In genomic region chr16:57092786-57093301, GRCh38 we compare ENCODE assay signal across 9 cellular contexts. TPM values are rescaled to one million over a fixed set of nuclear protein-coding genes. Genes with fewer than 3 reads are reported as not detected.
DNase-seq lines count a peak whose midpoint lies in the region; ATAC-seq and TF ChIP-seq lines count a peak whose summit lies in the region.
"Had no signal": no experiment of that assay in that cellular context is flagged by ENCODE, and none has a peak within 500 bp of the region (broad histone marks: within the 10 kb centered on the region; RNA-seq: fewer than 3 reads in every experiment).

No MANE protein-coding gene starts in this region.

- TF ChIP-seq CTCF in CD14-positive monocyte (IDR thresholded peaks at IDR 0.05) (peak; percentile 86), PC-3 (conservative IDR thresholded peaks at IDR 0.05; ENCODE audit: low read depth, low read length) (peak; percentile 52), left ventricle myocardium inferior (IDR thresholded peaks at IDR 0.05; ENCODE audit: borderline replicate concordance) (peak; percentile 75), retinal pigment epithelial cell (conservative IDR thresholded peaks at IDR 0.05; ENCODE audit: low read depth, low read length) (peak; percentile 39)

- ATAC-seq in GM21723 (IDR thresholded peaks at IDR 0.05; ENCODE audit: unreplicated experiment) (peak; percentile 55), PC-3 (peak; percentile 48), GM21447 (IDR thresholded peaks at IDR 0.05; ENCODE audit: unreplicated experiment) (no peak)

- H3K4me1 Mint-ChIP-seq in CD14-positive monocyte = peaks cover 57% of the 10 kb centered on the region
- peaks cover 10% of the 10 kb centered on the region for H3K4me1 Mint-ChIP-seq in activated naive CD4-positive, alpha-beta T cell treated with anti-CD3 and anti-CD28 coated beads for 36 hours (ENCODE audit: low read depth)

- CTCF ChIA-PET in PC-3 (lab: Charles Lee) = interaction anchor here (0.6 to 0.8 kb wide), 3 partner anchors 14 to 185 kb away, joined by 3 to 10 read pairs (median 7); no protein-coding TSS in a partner anchor
- CTCF ChIA-PET in activated naive CD4-positive, alpha-beta T cell treated with anti-CD3 and anti-CD28 coated beads for 36 hours (lab: Charles Lee) = interaction anchor here (0.6 to 3.6 kb wide), 21 partner anchors 9 to 325 kb away, joined by 3 to 17 read pairs (median 5); no protein-coding TSS in a partner anchor

- no peaks in the 10 kb centered on the region for H3K9me3 Mint-ChIP-seq in CD14-positive monocyte
- no peaks in the 10 kb centered on the region for H3K9me3 Mint-ChIP-seq in activated naive CD4-positive, alpha-beta T cell treated with anti-CD3 and anti-CD28 coated beads for 36 hours
- H3K9me3 Mint-ChIP-seq: IgD-negative memory B cell had no signal

- H3K36me3 ChIP-seq in PC-3 (ENCODE audit: low read depth, low read length) = no peaks in the 10 kb centered on the region
- H3K36me3 ChIP-seq in left ventricle myocardium inferior = no peaks in the 10 kb centered on the region

- no peaks in the 10 kb centered on the region for H4K20me1 ChIP-seq in PC-3 (ENCODE audit: low read length)

- H3K79me2 ChIP-seq in PC-3 (ENCODE audit: low read length) = no peaks in the 10 kb centered on the region

- H3K27me3 ChIP-seq in PC-3 (ENCODE audit: low read length) (no peaks in the 10 kb centered on the region), left ventricle myocardium inferior (ENCODE audit: low read depth) (no peaks in the 10 kb centered on the region)

- H3K36me3 Mint-ChIP-seq in CD14-positive monocyte = peaks cover 12 to 28% of the 10 kb centered on the region in 2 donors
- H3K36me3 Mint-ChIP-seq in activated naive CD4-positive, alpha-beta T cell treated with anti-CD3 and anti-CD28 coated beads for 36 hours (ENCODE audit: low read depth) = no peaks in the 10 kb centered on the region

- H3F3A ChIP-seq in PC-3 (ENCODE audit: low read length, unreplicated experiment) = no peaks in the 10 kb centered on the region

- no peaks in the 10 kb centered on the region for H3K9me3 ChIP-seq in PC-3 (ENCODE audit: low read length)
- no peaks in the 10 kb centered on the region for H3K9me3 ChIP-seq in left ventricle myocardium inferior (replicated peaks)

- H3K27me3 Mint-ChIP-seq in CD14-positive monocyte (ENCODE audit: low read depth in 3 of 3) = peaks cover 0 to 5% (median 0%) of the 10 kb centered on the region in 3 donors
- peaks cover 3% of the 10 kb centered on the region for H3K27me3 Mint-ChIP-seq in activated naive CD4-positive, alpha-beta T cell treated with anti-CD3 and anti-CD28 coated beads for 36 hours (ENCODE audit: low read depth)

- no peak overlapping the region for H3K9ac ChIP-seq in PC-3 (ENCODE audit: low read length)

- H3K27ac Mint-ChIP-seq in CD14-positive monocyte = peak overlapping the region in 2 of 7 donors; percentile 66 to 88
- H3K27ac Mint-ChIP-seq in activated naive CD4-positive, alpha-beta T cell treated with anti-CD3 and anti-CD28 coated beads for 36 hours = no peak overlapping the region

- no peaks in the 10 kb centered on the region for H3K9me2 ChIP-seq in PC-3 (replicated peaks; ENCODE audit: low read length)

- H3K4me1 ChIP-seq in PC-3 (ENCODE audit: insufficient read depth, low read length) (peaks cover 6% of the 10 kb centered on the region), left ventricle myocardium inferior (peaks cover 45% of the 10 kb centered on the region)

- H3K4me3 ChIP-seq in PC-3 (ENCODE audit: low read length) (peak overlapping the region; percentile 67), left ventricle myocardium inferior (peak overlapping the region; percentile 83), retinal pigment epithelial cell (ENCODE audit: low read length) (peak overlapping the region; percentile 55)

- no TSS peak for BruUV-seq in PC-3 (replicated peaks; lab: Mats Ljungman, UMichigan)

- intact Hi-C loops in CD14-positive monocyte (cut with micrococcal nuclease) (loop anchor here in 1 of 2 donors (5.0 kb wide), 1 partner anchor 89 kb away; no protein-coding TSS in a partner anchor), PC-3 (cut with micrococcal nuclease) (no loop called here), left ventricle myocardium inferior (cut with micrococcal nuclease) (no loop called here)
- intact Hi-C loops in activated naive CD4-positive, alpha-beta T cell treated with anti-CD3 and anti-CD28 coated beads for 36 hours (cut with micrococcal nuclease) = loop anchor here (1.0 to 2.0 kb wide), 2 partner anchors 50 to 75 kb away; no protein-coding TSS in a partner anchor

- peak overlapping the region; percentile 50; the same call in 1 of the 2 replicates for H2AFZ ChIP-seq in PC-3 (ENCODE audit: low read length)

- POLR2A ChIA-PET in PC-3 (lab: Charles Lee; ENCODE audit: unreplicated experiment) = interaction anchor here (0.6 kb wide), 1 partner anchor 103 kb away, joined by 3 read pairs; no protein-coding TSS in a partner anchor

- H3K27ac ChIP-seq in PC-3 (ENCODE audit: low read length) = no peak overlapping the region
- H3K27ac ChIP-seq in left ventricle myocardium inferior (replicated peaks) = peak overlapping the region; percentile 91

- H3K4me2 ChIP-seq in PC-3 (ENCODE audit: low read length) = peak overlapping the region; percentile 79

- DNase-seq in CD14-positive monocyte (ENCODE audit: low spot score) (no peak), PC-3 (peak; percentile 11), left ventricle myocardium inferior (peak; percentile 47), retinal pigment epithelial cell (ENCODE audit: low read depth) (no peak), NCI-H510A treated with DMSO at 0.1 percent for 48 hours (lab: John Stamatoyannopoulos, UW) (no peak)
- peak; percentile 48 for DNase-seq in activated naive CD4-positive, alpha-beta T cell treated with anti-CD3 and anti-CD28 coated beads for 36 hours

- peak overlapping the region; percentile 76 to 86 for H3K4me3 Mint-ChIP-seq in CD14-positive monocyte
- H3K4me3 Mint-ChIP-seq in activated naive CD4-positive, alpha-beta T cell treated with anti-CD3 and anti-CD28 coated beads for 36 hours = peak overlapping the region; percentile 73

RNA-seq across cellular contexts. Expression of gene CPNE2, which starts 0.5 kb away (rescaled TPM):
- 10 to 100 TPM; 18.3 to 23.9 TPM for polyA plus RNA-seq in CD14-positive monocyte
- total RNA-seq in PC-3 (2014; rRNA removed) = 14.5 and 18.1 TPM in 2 replicates
- 1 to 10 TPM; 5.1 TPM for total RNA-seq in activated naive CD4-positive, alpha-beta T cell treated with anti-CD3 and anti-CD28 coated beads for 36 hours
- total RNA-seq in left ventricle myocardium inferior = 13.7 TPM

Comparison
In these comparisons a context has a peak if more than half of its experiments do, and no peak if none do; other contexts are left out.
1. DNase-seq: peak in PC-3 (single experiment), activated naive CD4-positive, alpha-beta T cell treated with anti-CD3 and anti-CD28 coated beads for 36 hours (single experiment) and left ventricle myocardium inferior (single experiment); none in CD14-positive monocyte (single experiment), retinal pigment epithelial cell (single experiment) and NCI-H510A treated with DMSO at 0.1 percent for 48 hours (single experiment).
2. Peak in every context shown above with its lines, with median percentiles within 50 percentile points of each other: CTCF ChIP-seq and H3K4me3 ChIP-seq.